Comparison of ENCODE assay signal across 10 cellular contexts in genomic region chr5:131672791-131673190, GRCh38. TPM values are rescaled to one million over a fixed set of nuclear protein-coding genes. Genes with fewer than 3 reads are reported as not detected.
DNase-seq lines count a peak whose midpoint lies in the region; ATAC-seq and TF ChIP-seq lines count a peak whose summit lies in the region.
"Had no signal": no experiment of that assay in that cellular context is flagged by ENCODE, and none has a peak within 500 bp of the region (broad histone marks: within the 10 kb centered on the region; RNA-seq: fewer than 3 reads in every experiment).

No MANE protein-coding gene starts in this region.

- H3K36me3 ChIP-seq in OCI-LY3 (replicated peaks; ENCODE audit: low read depth, low read length) (peaks cover 32% of the 10 kb centered on the region), ovary (no peaks in the 10 kb centered on the region)

- H3K79me2 ChIP-seq in OCI-LY3 (ENCODE audit: low read length): no peaks in the 10 kb centered on the region

- no peak for DNase-seq in mesothelial cell of epicardium (ENCODE audit: low spot score in 2 of 2, unreplicated experiment in 2 of 2)
- no peak for DNase-seq in type B pancreatic cell (ENCODE audit: extremely low spot score, unreplicated experiment)
- DNase-seq in mucosa of gallbladder (ENCODE audit: low spot score): no peak
- DNase-seq in ovary: no peak
- no peak for DNase-seq in ACHN
- DNase-seq: KG1 had no signal

- H2AFZ ChIP-seq in OCI-LY3 (ENCODE audit: low read depth, low read length): no peak overlapping the region

- peak; percentile 18 for ATAC-seq in GM21447 (IDR thresholded peaks at IDR 0.05; ENCODE audit: unreplicated experiment)

- H3K27ac ChIP-seq in 22Rv1 (peak overlapping the region; percentile 96), OCI-LY3 (ENCODE audit: low read length) (peak overlapping the region; percentile 40), ovary (peak overlapping the region in 1 of 2 donors; percentile 78)

- no peaks in the 10 kb centered on the region for H3K27me3 ChIP-seq in OCI-LY3 (ENCODE audit: low read depth, low read length)
- no peaks in the 10 kb centered on the region for H3K27me3 ChIP-seq in ovary

- H3K9me3 Mint-ChIP-seq in mesothelial cell of epicardium (no peaks in the 10 kb centered on the region), type B pancreatic cell (no peaks in the 10 kb centered on the region)

- H3K4me1 ChIP-seq in OCI-LY3 (ENCODE audit: low read length): peaks cover 44% of the 10 kb centered on the region
- peaks cover 16% of the 10 kb centered on the region for H3K4me1 ChIP-seq in ovary (ENCODE audit: insufficient read depth)

- TF ChIP-seq CTCF in 22Rv1 (IDR thresholded peaks at IDR 0.05) (no peak), OCI-LY3 (IDR thresholded peaks at IDR 0.05; ENCODE audit: low read depth, low read length) (no peak), mesothelial cell of epicardium (IDR thresholded peaks at IDR 0.05; ENCODE audit: unreplicated experiment) (no peak), type B pancreatic cell (conservative IDR thresholded peaks at IDR 0.05) (no peak), ovary (IDR thresholded peaks at IDR 0.05) (no peak)

- no peak overlapping the region for H3K9ac ChIP-seq in OCI-LY3 (ENCODE audit: low read length)

- H3K27ac Mint-ChIP-seq in mesothelial cell of epicardium (peak overlapping the region; percentile 90), type B pancreatic cell (no peak overlapping the region)

- no peak for TF ChIP-seq POLR2A in ovary (IDR thresholded peaks at IDR 0.05)

- H3K36me3 Mint-ChIP-seq in mesothelial cell of epicardium (peaks cover 47% of the 10 kb centered on the region), type B pancreatic cell (peaks cover 49% of the 10 kb centered on the region)

- intact Hi-C loops in ovary (cut with DNase I): no loop called here

- no peak for TF ChIP-seq EP300 in ovary (IDR thresholded peaks at IDR 0.05)

- WGBS in ovary, 3 donors: 7 to 12% (median 10%) methylated on average over 6 of the region's 6 CpGs

- H3K9me3 ChIP-seq in OCI-LY3 (ENCODE audit: insufficient read depth, low read length): no peaks in the 10 kb centered on the region
- H3K9me3 ChIP-seq in ovary: no peaks in the 10 kb centered on the region

- H3K4me3 ChIP-seq in OCI-LY3 (ENCODE audit: low read length): peak overlapping the region; percentile 47
- H3K4me3 ChIP-seq in ovary: no peak overlapping the region
- H3K4me3 ChIP-seq: lung had no signal

- in situ Hi-C loops in ACHN (cut with HindIII; ENCODE audit: low pct_ligation_motif_present, low pct_unique_long_range_greater_than_20kb, low sequenced_read_pairs): no loop called here

- H3K4me1 Mint-ChIP-seq in mesothelial cell of epicardium (peaks cover 15% of the 10 kb centered on the region), type B pancreatic cell (ENCODE audit: unreplicated experiment) (peaks cover 8% of the 10 kb centered on the region)

- H3K27me3 Mint-ChIP-seq in mesothelial cell of epicardium (ENCODE audit: low read depth): no peaks in the 10 kb centered on the region
- H3K27me3 Mint-ChIP-seq in type B pancreatic cell: no peaks in the 10 kb centered on the region

- peaks cover 12% of the 10 kb centered on the region; the same call in 1 of the 2 replicates for H4K20me1 ChIP-seq in OCI-LY3 (ENCODE audit: insufficient read depth, low read length)

- no peak overlapping the region for H3K4me3 Mint-ChIP-seq in mesothelial cell of epicardium
- no peak overlapping the region for H3K4me3 Mint-ChIP-seq in type B pancreatic cell

- peak overlapping the region; percentile 77 for H3K4me2 ChIP-seq in OCI-LY3 (ENCODE audit: low read length)

RNA-seq across cellular contexts. Expression of gene RAPGEF6, which starts 37.8 kb away (rescaled TPM):
- total RNA-seq in mesothelial cell of epicardium: 26.7 to 29.7 TPM (median 29.0 TPM) in 3 replicates
- 15.6 and 23.4 TPM in 2 replicates for total RNA-seq in type B pancreatic cell (ENCODE audit: low replicate concordance)
- 19.4 TPM for total RNA-seq in mucosa of gallbladder
- 10 to 100 TPM; 15.6 to 25.8 (median 19.2) TPM for total RNA-seq in ovary
- polyA plus RNA-seq in ovary: 1 to 10 TPM; 4.2 to 6.1 TPM
